1 cellular context compared by ENCODE assay signal in genomic region chr12:132554857-132555630, GRCh38.
TF ChIP-seq lines count a peak whose summit lies in the region.

No MANE protein-coding gene starts in this region.

TF ChIP-seq in GM12878, 131 proteins besides CTCF, POLR2A, EP300 and RAD21 (continued from another document):
- TF ChIP-seq IRF5 (IDR thresholded peaks at IDR 0.05; ENCODE audit: borderline replicate concordance) = no peak
- no peak for TF ChIP-seq CBX5 (IDR thresholded peaks at IDR 0.05; ENCODE audit: low read depth)
- no peak for TF ChIP-seq MTA2 (IDR thresholded peaks at IDR 0.05; ENCODE audit: low read depth)
- no peak for TF ChIP-seq BCL11A (IDR thresholded peaks at IDR 0.05; ENCODE audit: low read depth, low read length)
